ENCODE assay signal across 8 cellular contexts in the genomic region with DNA sequence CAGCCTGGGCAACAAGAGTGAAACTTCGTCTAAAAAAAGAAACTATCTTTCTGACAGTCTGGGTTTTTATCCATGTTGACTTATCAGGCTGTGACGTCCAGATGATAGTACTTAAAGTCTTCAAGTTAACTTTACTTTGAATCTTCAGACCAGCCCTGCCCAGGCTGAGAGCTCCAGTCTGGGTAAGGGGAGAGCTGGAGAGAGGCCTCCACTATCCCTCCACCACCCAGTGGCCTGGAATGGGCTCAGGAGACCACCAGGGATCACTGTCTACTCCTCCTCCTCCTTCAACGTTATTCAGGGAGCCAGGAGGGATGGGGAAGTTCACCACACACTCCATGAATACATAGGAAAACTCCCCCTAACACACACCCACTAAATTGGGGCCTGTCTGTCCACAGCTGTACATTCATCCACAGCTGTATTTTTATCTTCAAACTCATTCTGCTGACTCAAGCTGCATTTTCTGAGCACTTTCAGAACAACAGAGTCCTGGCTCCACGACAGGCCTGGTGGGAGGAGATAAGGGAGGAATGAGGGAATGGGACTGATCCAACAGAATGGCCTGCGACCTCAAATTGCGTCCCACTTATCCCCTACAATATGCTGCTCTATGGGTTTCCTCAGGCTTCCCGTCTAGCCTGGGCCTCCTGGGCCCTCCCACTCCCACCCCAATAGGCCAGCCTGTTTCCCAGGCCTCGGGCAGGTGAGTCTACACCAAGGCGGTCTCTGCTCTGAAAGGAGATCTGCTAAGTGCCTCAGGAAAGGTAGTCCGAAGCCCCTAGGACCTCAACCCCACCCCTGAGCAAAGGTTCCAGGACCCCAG. TPM values are rescaled to one million over a fixed set of nuclear protein-coding genes. Genes with fewer than 3 reads are reported as not detected.
DNase-seq lines count a peak whose midpoint lies in the region; ATAC-seq and TF ChIP-seq lines count a peak whose summit lies in the region.

No MANE protein-coding gene starts in this region.

- no peaks in the 10 kb centered on the region for H4K20me1 ChIP-seq in H9 (ENCODE audit: control insufficient read depth, insufficient read depth, insufficient read length)

- no peak overlapping the region for H4K91ac ChIP-seq in H9 (ENCODE audit: insufficient read length, low read depth, low read length)

- H3K9ac ChIP-seq in H9 (ENCODE audit: extremely low read depth, insufficient read length, low read length) = no peak overlapping the region

- no peak overlapping the region for H3T11ph ChIP-seq in H9 (ENCODE audit: low read length)

- no peak overlapping the region for H2BK20ac ChIP-seq in H9 (ENCODE audit: low read depth, low read length, poor library complexity, severe bottlenecking)

- H3K27ac Mint-ChIP-seq in H9 (0 out of 7 replicates have a peak overlapping the region, but pooled peaks of 1 of the 3 experiments have one; percentile 22), osteocyte (ENCODE audit: unreplicated experiment) (no peak overlapping the region)

- H2BK15ac ChIP-seq in H9 (ENCODE audit: low read depth, low read length) = no peak overlapping the region

- H3K56ac ChIP-seq in H9 (ENCODE audit: insufficient read length, low read depth, low read length) = no peak overlapping the region

- no peaks in the 10 kb centered on the region; the same call in 1 of the 2 replicates for H3K79me2 ChIP-seq in H9 (ENCODE audit: insufficient read depth, low read length)

- H3K36me3 Mint-ChIP-seq in H9 (ENCODE audit: insufficient read depth in 1 of 3, low read depth in 3 of 3) = no peaks in the 10 kb centered on the region; a peak in 3 of 7 replicates
- no peaks in the 10 kb centered on the region for H3K36me3 Mint-ChIP-seq in osteocyte (ENCODE audit: unreplicated experiment)

- H3K4me3 ChIP-seq in WERI-Rb-1 (ENCODE audit: low read depth, low read length) (peak overlapping the region; percentile 74), heart left ventricle (peak overlapping the region in 11 of 12 donors; percentile 2 to 83 (median 65))

- peak overlapping the region; percentile 74 to 88 for H3K4me3 Mint-ChIP-seq in H9
- peak overlapping the region; percentile 82 for H3K4me3 Mint-ChIP-seq in osteocyte (ENCODE audit: unreplicated experiment)

- H3K79me1 ChIP-seq in H9 (ENCODE audit: insufficient read depth, low read depth, low read length, poor library complexity, severe bottlenecking) = no peaks in the 10 kb centered on the region

- H3K4ac ChIP-seq in H9 (ENCODE audit: low read depth, low read length) = no peak overlapping the region

- ATAC-seq in heart left ventricle = peak; percentile 26 to 64 (median 56)
- no peak for ATAC-seq in GM18870 (IDR thresholded peaks at IDR 0.05; ENCODE audit: unreplicated experiment)

- no peak overlapping the region for H3K23ac ChIP-seq in H9 (ENCODE audit: insufficient read length, low read depth, low read length)

- H2BK120ac ChIP-seq in H9 (ENCODE audit: low read depth, low read length, poor library complexity, severe bottlenecking) = no peak overlapping the region

- H2BK12ac ChIP-seq in H9 (ENCODE audit: insufficient read length, low read depth, low read length) = no peak overlapping the region

- H3K23me2 ChIP-seq in H9 (ENCODE audit: insufficient read length, low read depth, low read length, poor library complexity, severe bottlenecking) = peaks cover 8% of the 10 kb centered on the region

- H3K4me1 Mint-ChIP-seq in H9 (peaks cover 60 to 65% of the 10 kb centered on the region in 2 experiments), osteocyte (ENCODE audit: unreplicated experiment) (peaks cover 11% of the 10 kb centered on the region)

- TF ChIP-seq CTCF in H9 (conservative IDR thresholded peaks at IDR 0.05) (no peak), WERI-Rb-1 (IDR thresholded peaks at IDR 0.05; ENCODE audit: low read depth, low read length) (no peak), heart left ventricle (IDR thresholded peaks at IDR 0.05) (no peak), osteocyte (IDR thresholded peaks at IDR 0.05) (no peak)

- H3K4me1 ChIP-seq in H9 (ENCODE audit: insufficient read depth, low read length) (peaks cover 4% of the 10 kb centered on the region; the same call in 1 of the 2 replicates), heart left ventricle (peaks cover 4 to 39% (median 26%) of the 10 kb centered on the region in 12 donors)

- peak overlapping the region; percentile 69; the same call in 1 of the 2 replicates for H3K14ac ChIP-seq in H9 (ENCODE audit: insufficient read depth, low read length)

- H3K27ac ChIP-seq in H9 (ENCODE audit: insufficient read length, low read depth, low read length) (no peak overlapping the region), WERI-Rb-1 (peak overlapping the region; percentile 1; the same call in 1 of the 2 replicates), heart left ventricle (peak overlapping the region in 11 of 12 donors; percentile 8 to 78 (median 62))

- H3K18ac ChIP-seq in H9 (ENCODE audit: insufficient read length, low read depth, low read length) = no peak overlapping the region

- DNase-seq in H9 (no peak), WERI-Rb-1 (peak; percentile 64), heart left ventricle (peak; percentile 47 to 69 (median 49)), osteocyte (ENCODE audit: extremely low spot score, unreplicated experiment) (no peak), dermis blood vessel endothelial cell (no peak), NCI-H1436 treated with DMSO at 0.1 percent for 48 hours (lab: John Stamatoyannopoulos, UW) (no peak), DMS153 treated with DMSO at 0.1 percent for 48 hours (lab: John Stamatoyannopoulos, UW; ENCODE audit: unreplicated experiment) (no peak)

- H3K27me3 Mint-ChIP-seq in H9 (ENCODE audit: low read depth) (peaks cover 9% of the 10 kb centered on the region), osteocyte (ENCODE audit: unreplicated experiment) (no peaks in the 10 kb centered on the region)

- no peaks in the 10 kb centered on the region for H3K9me3 ChIP-seq in H9 (ENCODE audit: control insufficient read depth, low read depth, low read length)
- no peaks in the 10 kb centered on the region for H3K9me3 ChIP-seq in WERI-Rb-1 (ENCODE audit: severe bottlenecking)
- no peaks in the 10 kb centered on the region for H3K9me3 ChIP-seq in heart left ventricle

- no peak overlapping the region for H2AK5ac ChIP-seq in H9 (ENCODE audit: insufficient read length, low read length)

- H2AFZ ChIP-seq in H9 (ENCODE audit: low read length) = no peak overlapping the region

- WGBS in H9 (ENCODE audit: extremely low coverage, insufficient read length, low lambda C conversion rate) = no CpG with 5 or more reads among the region's 10 CpGs
- 39 to 47% (median 41%) methylated on average over 10 of the region's 10 CpGs for WGBS in heart left ventricle, 4 donors

- H3K9me3 Mint-ChIP-seq in H9 (no peaks in the 10 kb centered on the region; a peak in 1 of 5 replicates), osteocyte (ENCODE audit: unreplicated experiment) (no peaks in the 10 kb centered on the region)

- peak overlapping the region; percentile 88 for H3K4me2 ChIP-seq in H9 (ENCODE audit: insufficient read depth, insufficient read length, low read length)

- H3K27me3 ChIP-seq in H9 (ENCODE audit: insufficient read depth, low read length) (no peaks in the 10 kb centered on the region), WERI-Rb-1 (ENCODE audit: insufficient read depth, low read depth, severe bottlenecking) (no peaks in the 10 kb centered on the region), heart left ventricle (peaks cover 0 to 6% (median 0%) of the 10 kb centered on the region in 9 donors)

- H2BK5ac ChIP-seq in H9 (ENCODE audit: insufficient read length, low read length) = no peak overlapping the region

- intact Hi-C loops in heart left ventricle (cut with DNase I) = loop anchor here in 2 of 10 donors (2.0 to 10.0 kb wide), 3 partner anchors 28 to 296 kb away; no protein-coding TSS in a partner anchor

- peaks cover 5% of the 10 kb centered on the region; the same call in 1 of the 2 replicates for H3K36me3 ChIP-seq in WERI-Rb-1
- H3K36me3 ChIP-seq in heart left ventricle = no peaks in the 10 kb centered on the region

- no peak for TF ChIP-seq POLR2A in heart left ventricle (IDR thresholded peaks at IDR 0.05)

- no peak overlapping the region for H4K5ac ChIP-seq in H9 (ENCODE audit: insufficient read length, low read depth, low read length)

- no peak overlapping the region for H4K8ac ChIP-seq in H9 (replicated peaks; ENCODE audit: insufficient read length, low read depth, low read length)

RNA-seq across cellular contexts. Expression of a gene that starts 1.8 kb away (rescaled TPM):
- total RNA-seq in H9 (2021) (16.7 TPM in 2 replicates), heart left ventricle (1 to 10 TPM; 1.2 to 6.1 (median 2.6) TPM), osteocyte (1.1 and 1.6 TPM in 2 replicates), dermis blood vessel endothelial cell (23.7 and 34.9 TPM in 2 replicates)
- 1 to 10 TPM; 2.6 to 3.3 TPM for polyA plus RNA-seq in heart left ventricle

RNA-seq across cellular contexts. Expression of a gene that starts 46.7 kb away (rescaled TPM):
- total RNA-seq in H9 (2021) (28.7 and 31.2 TPM in 2 replicates), heart left ventricle (10 to 100 TPM; 18.5 to 54.9 (median 36.5) TPM), osteocyte (46.4 and 50.4 TPM in 2 replicates), dermis blood vessel endothelial cell (33.4 and 65.3 TPM in 2 replicates)
- 10 to 100 TPM in 1 of 2 donors, 1 to 10 TPM in 1; 5.0 to 11.3 TPM for polyA plus RNA-seq in heart left ventricle

Comparison
In these comparisons a context has a peak if more than half of its experiments do, and no peak if none do; other contexts are left out.
1. DNase-seq: peak in WERI-Rb-1 (single experiment) and heart left ventricle (5 of 5); none in H9 (single experiment), osteocyte (single experiment), dermis blood vessel endothelial cell (single experiment), NCI-H1436 treated with DMSO at 0.1 percent for 48 hours (single experiment) and DMS153 treated with DMSO at 0.1 percent for 48 hours (single experiment).